19 cellular contexts compared by ENCODE assay signal in genomic region chr21:44330698-44331097, GRCh38. TPM values are rescaled to one million over a fixed set of nuclear protein-coding genes. Genes with fewer than 3 reads are reported as not detected.
DNase-seq lines count a peak whose midpoint lies in the region; ATAC-seq and TF ChIP-seq lines count a peak whose summit lies in the region.
"Had no signal": no experiment of that assay in that cellular context is flagged by ENCODE, and none has a peak within 500 bp of the region (broad histone marks: within the 10 kb centered on the region; RNA-seq: fewer than 3 reads in every experiment).

No MANE protein-coding gene starts in this region.

- no peaks in the 10 kb centered on the region for H3K79me2 ChIP-seq in OCI-LY7 (ENCODE audit: insufficient read depth, low read depth, low read length)

- H3K9me2 ChIP-seq in OCI-LY7 (ENCODE audit: insufficient read depth, low read length): no peaks in the 10 kb centered on the region

- peaks cover 44 to 98% (median 66%) of the 10 kb centered on the region in 11 experiments; a peak in 21 of 22 replicates for H4K20me1 ChIP-seq in BLaER1 treated with 17β-estradiol and CSF1 and Interleukin-3, amounts not matched to agents 10 nM and 100 nM
- no peaks in the 10 kb centered on the region for H4K20me1 ChIP-seq in OCI-LY7 (ENCODE audit: insufficient read depth, low read length)

- no peaks in the 10 kb centered on the region for H3K4me1 Mint-ChIP-seq in activated CD8-positive, alpha-beta T cell treated with anti-CD3 and anti-CD28 coated beads, Interleukin-2, amount 10 ng/mL, durations not matched to agents 7 days and 5 days (ENCODE audit: low read depth)
- no peaks in the 10 kb centered on the region for H3K4me1 Mint-ChIP-seq in activated CD8-positive, alpha-beta T cell treated with anti-CD3 and anti-CD28 coated beads for 36 hours (ENCODE audit: low read depth)
- no peaks in the 10 kb centered on the region for H3K4me1 Mint-ChIP-seq in stimulated activated effector memory CD8-positive, alpha-beta T cell treated with anti-CD3 and anti-CD28 coated beads, Interleukin-12 subunit alpha, Interleukin-12 subunit beta, amount 100 ng/mL, for 72 hours
- no peaks in the 10 kb centered on the region for H3K4me1 Mint-ChIP-seq in activated CD4-positive, alpha-beta memory T cell treated with anti-CD3 and anti-CD28 coated beads, Interleukin-2, amount 10 ng/mL, durations not matched to agents 7 days and 5 days

- no peak for TF ChIP-seq CTCF in activated CD8-positive, alpha-beta T cell treated with anti-CD3 and anti-CD28 coated beads for 36 hours (IDR thresholded peaks at IDR 0.05)
- TF ChIP-seq CTCF in OCI-LY7 (conservative IDR thresholded peaks at IDR 0.05; ENCODE audit: low read length) (peak; percentile 33; the same call in 1 of the 2 replicates), GM10248 (IDR thresholded peaks at IDR 0.05; ENCODE audit: control extremely low read depth, extremely low read depth, low read depth, missing control alignments) (no peak)

- peak overlapping the region in 6 of 11 experiments; percentile 17 to 44 (median 23); a peak in 4 of 22 replicates for H3K9ac ChIP-seq in BLaER1 treated with 17β-estradiol and CSF1 and Interleukin-3, amounts not matched to agents 10 nM and 100 nM

- intact Hi-C loops in activated CD8-positive, alpha-beta T cell treated with anti-CD3 and anti-CD28 coated beads for 36 hours (cut with micrococcal nuclease): no loop called here
- intact Hi-C loops in OCI-LY7 (cut with micrococcal nuclease; ENCODE audit: unreplicated experiment): no loop called here

- no peaks in the 10 kb centered on the region for H3K9me3 Mint-ChIP-seq in activated CD8-positive, alpha-beta T cell treated with anti-CD3 and anti-CD28 coated beads, Interleukin-2, amount 10 ng/mL, durations not matched to agents 7 days and 5 days (ENCODE audit: insufficient read depth)
- H3K9me3 Mint-ChIP-seq in activated CD8-positive, alpha-beta T cell treated with anti-CD3 and anti-CD28 coated beads for 36 hours: no peaks in the 10 kb centered on the region
- no peaks in the 10 kb centered on the region for H3K9me3 Mint-ChIP-seq in stimulated activated effector memory CD8-positive, alpha-beta T cell treated with anti-CD3 and anti-CD28 coated beads, Interleukin-12 subunit alpha, Interleukin-12 subunit beta, amount 100 ng/mL, for 72 hours
- H3K9me3 Mint-ChIP-seq in activated CD4-positive, alpha-beta memory T cell treated with anti-CD3 and anti-CD28 coated beads, Interleukin-2, amount 10 ng/mL, durations not matched to agents 7 days and 5 days: no peaks in the 10 kb centered on the region

- 0 out of 22 replicates have a peak overlapping the region, but pooled peaks of 3 of the 11 experiments have one; percentile 16 to 93 (median 92) for H3K4me2 ChIP-seq in BLaER1 treated with 17β-estradiol and CSF1 and Interleukin-3, amounts not matched to agents 10 nM and 100 nM
- no peak overlapping the region for H3K4me2 ChIP-seq in OCI-LY7 (ENCODE audit: low read length)

- CTCF ChIA-PET in activated CD8-positive, alpha-beta T cell treated with anti-CD3 and anti-CD28 coated beads, Interleukin-2, amount 10 ng/mL, durations not matched to agents 7 days and 5 days (lab: Charles Lee): no interaction called here
- CTCF ChIA-PET in activated CD8-positive, alpha-beta T cell treated with anti-CD3 and anti-CD28 coated beads for 36 hours (lab: Charles Lee): interaction anchor here (1.2 to 1.4 kb wide), 2 partner anchors 11 to 33 kb away, joined by 3 read pairs; no protein-coding TSS in a partner anchor
- CTCF ChIA-PET in OCI-LY7 (lab: Charles Lee; ENCODE audit: unreplicated experiment): no interaction called here
- CTCF ChIA-PET in GM10248 (lab: Yijun Ruan, JAX): no interaction called here
- CTCF ChIA-PET in activated CD4-positive, alpha-beta memory T cell treated with anti-CD3 and anti-CD28 coated beads, Interleukin-2, amount 10 ng/mL, durations not matched to agents 7 days and 5 days (lab: Charles Lee): no interaction called here

- BruUV-seq in OCI-LY7 (replicated peaks; lab: Mats Ljungman, UMichigan): no TSS peak

- no peaks in the 10 kb centered on the region for H3K27me3 Mint-ChIP-seq in activated CD8-positive, alpha-beta T cell treated with anti-CD3 and anti-CD28 coated beads, Interleukin-2, amount 10 ng/mL, durations not matched to agents 7 days and 5 days (ENCODE audit: low read depth)
- H3K27me3 Mint-ChIP-seq in activated CD8-positive, alpha-beta T cell treated with anti-CD3 and anti-CD28 coated beads for 36 hours: no peaks in the 10 kb centered on the region
- no peaks in the 10 kb centered on the region for H3K27me3 Mint-ChIP-seq in activated CD4-positive, alpha-beta memory T cell treated with anti-CD3 and anti-CD28 coated beads, Interleukin-2, amount 10 ng/mL, durations not matched to agents 7 days and 5 days

- no peak for DNase-seq in activated CD8-positive, alpha-beta T cell treated with anti-CD3 and anti-CD28 coated beads, Interleukin-2, amount 10 ng/mL, durations not matched to agents 7 days and 5 days
- DNase-seq in activated CD8-positive, alpha-beta T cell treated with anti-CD3 and anti-CD28 coated beads for 36 hours: no peak
- DNase-seq in OCI-LY7 (ENCODE audit: low spot score): no peak
- no peak for DNase-seq in stimulated activated effector memory CD8-positive, alpha-beta T cell treated with anti-CD3 and anti-CD28 coated beads, Interleukin-12 subunit alpha, Interleukin-12 subunit beta, amount 100 ng/mL, for 72 hours (ENCODE audit: low spot score in 2 of 2)
- DNase-seq in GM10248 (ENCODE audit: extremely low spot score): no peak
- no peak for DNase-seq in activated CD4-positive, alpha-beta memory T cell treated with anti-CD3 and anti-CD28 coated beads, Interleukin-2, amount 10 ng/mL, durations not matched to agents 7 days and 5 days
- DNase-seq in HuH-7.5 (ENCODE audit: low spot score): no peak
- DNase-seq: MM.1S, NCI-H1048, NCI-H1436, NCI-H187 treated with DMSO at 0.1 percent for 48 hours, NCI-H2107, NCI-H446 treated with DMSO at 0.1 percent for 48 hours, NCI-H526 treated with DMSO at 0.1 percent for 48 hours, PC-3, SHP77 had no signal

- no peak for ATAC-seq in activated CD8-positive, alpha-beta T cell treated with anti-CD3 and anti-CD28 coated beads, Interleukin-2, amount 10 ng/mL, durations not matched to agents 7 days and 5 days
- no peak for ATAC-seq in activated CD8-positive, alpha-beta T cell treated with anti-CD3 and anti-CD28 coated beads for 36 hours
- no peak for ATAC-seq in stimulated activated effector memory CD8-positive, alpha-beta T cell treated with anti-CD3 and anti-CD28 coated beads, Interleukin-12 subunit alpha, Interleukin-12 subunit beta, amount 100 ng/mL, for 72 hours
- ATAC-seq: GM12878 had no signal

- H3K27ac Mint-ChIP-seq in activated CD8-positive, alpha-beta T cell treated with anti-CD3 and anti-CD28 coated beads, Interleukin-2, amount 10 ng/mL, durations not matched to agents 7 days and 5 days: peak overlapping the region; percentile 25
- no peak overlapping the region for H3K27ac Mint-ChIP-seq in activated CD8-positive, alpha-beta T cell treated with anti-CD3 and anti-CD28 coated beads for 36 hours
- H3K27ac Mint-ChIP-seq in stimulated activated effector memory CD8-positive, alpha-beta T cell treated with anti-CD3 and anti-CD28 coated beads, Interleukin-12 subunit alpha, Interleukin-12 subunit beta, amount 100 ng/mL, for 72 hours: peak overlapping the region; percentile 29
- no peak overlapping the region for H3K27ac Mint-ChIP-seq in activated CD4-positive, alpha-beta memory T cell treated with anti-CD3 and anti-CD28 coated beads, Interleukin-2, amount 10 ng/mL, durations not matched to agents 7 days and 5 days

- peaks cover 4% of the 10 kb centered on the region for H3K36me3 Mint-ChIP-seq in activated CD8-positive, alpha-beta T cell treated with anti-CD3 and anti-CD28 coated beads, Interleukin-2, amount 10 ng/mL, durations not matched to agents 7 days and 5 days (ENCODE audit: low read depth)
- no peaks in the 10 kb centered on the region for H3K36me3 Mint-ChIP-seq in activated CD8-positive, alpha-beta T cell treated with anti-CD3 and anti-CD28 coated beads for 36 hours (ENCODE audit: low read depth)
- H3K36me3 Mint-ChIP-seq in stimulated activated effector memory CD8-positive, alpha-beta T cell treated with anti-CD3 and anti-CD28 coated beads, Interleukin-12 subunit alpha, Interleukin-12 subunit beta, amount 100 ng/mL, for 72 hours: peaks cover 62% of the 10 kb centered on the region
- H3K36me3 Mint-ChIP-seq in activated CD4-positive, alpha-beta memory T cell treated with anti-CD3 and anti-CD28 coated beads, Interleukin-2, amount 10 ng/mL, durations not matched to agents 7 days and 5 days (ENCODE audit: low read depth): peaks cover 6% of the 10 kb centered on the region

- no peak overlapping the region for H3K4me3 Mint-ChIP-seq in activated CD8-positive, alpha-beta T cell treated with anti-CD3 and anti-CD28 coated beads, Interleukin-2, amount 10 ng/mL, durations not matched to agents 7 days and 5 days
- no peak overlapping the region for H3K4me3 Mint-ChIP-seq in activated CD8-positive, alpha-beta T cell treated with anti-CD3 and anti-CD28 coated beads for 36 hours
- H3K4me3 Mint-ChIP-seq in stimulated activated effector memory CD8-positive, alpha-beta T cell treated with anti-CD3 and anti-CD28 coated beads, Interleukin-12 subunit alpha, Interleukin-12 subunit beta, amount 100 ng/mL, for 72 hours: no peak overlapping the region
- H3K4me3 Mint-ChIP-seq in activated CD4-positive, alpha-beta memory T cell treated with anti-CD3 and anti-CD28 coated beads, Interleukin-2, amount 10 ng/mL, durations not matched to agents 7 days and 5 days: no peak overlapping the region

- peak overlapping the region in 4 of 11 experiments; percentile 14 to 75 (median 32); a peak in 3 of 22 replicates for H3K27ac ChIP-seq in BLaER1 treated with 17β-estradiol and CSF1 and Interleukin-3, amounts not matched to agents 10 nM and 100 nM
- H3K27ac ChIP-seq in OCI-LY7 (ENCODE audit: low read depth, low read length, poor library complexity, severe bottlenecking): no peak overlapping the region

- POLR2A ChIA-PET in activated CD8-positive, alpha-beta T cell treated with anti-CD3 and anti-CD28 coated beads, Interleukin-2, amount 10 ng/mL, durations not matched to agents 7 days and 5 days (lab: Charles Lee): no interaction called here
- POLR2A ChIA-PET in activated CD8-positive, alpha-beta T cell treated with anti-CD3 and anti-CD28 coated beads for 36 hours (lab: Charles Lee): interaction anchor here (1.1 to 1.7 kb wide), 5 partner anchors 11 to 81 kb away, joined by 3 to 5 read pairs (median 4); partner anchors contain the start of gene TRPM2
- POLR2A ChIA-PET in OCI-LY7 (lab: Charles Lee): no interaction called here
- POLR2A ChIA-PET in GM10248 (lab: Yijun Ruan, JAX): no interaction called here
- POLR2A ChIA-PET in activated CD4-positive, alpha-beta memory T cell treated with anti-CD3 and anti-CD28 coated beads, Interleukin-2, amount 10 ng/mL, durations not matched to agents 7 days and 5 days (lab: Charles Lee): interaction anchor here (1.4 kb wide), 3 partner anchors 10 to 12 kb away, joined by 3 to 4 read pairs (median 3); no protein-coding TSS in a partner anchor

- H3K4me3 ChIP-seq in BLaER1 treated with 17β-estradiol and CSF1 and Interleukin-3, amounts not matched to agents 10 nM and 100 nM: no peak overlapping the region
- H3K4me3 ChIP-seq in OCI-LY7 (ENCODE audit: low read depth, low read length, poor library complexity, severe bottlenecking): no peak overlapping the region
- H3K4me3 ChIP-seq: GM12878 had no signal

- peaks cover 13 to 38% (median 20%) of the 10 kb centered on the region in 11 experiments; a peak in 20 of 22 replicates for H3K36me3 ChIP-seq in BLaER1 treated with 17β-estradiol and CSF1 and Interleukin-3, amounts not matched to agents 10 nM and 100 nM
- H3K36me3 ChIP-seq in OCI-LY7 (ENCODE audit: insufficient read depth, low read length): 0 out of 2 replicates have a peak, but pooled peaks cover 3% of the 10 kb centered on the region

- H3K27me3 ChIP-seq in BLaER1 treated with 17β-estradiol and CSF1 and Interleukin-3, amounts not matched to agents 10 nM and 100 nM: no peaks in the 10 kb centered on the region

- peaks cover 41 to 97% (median 90%) of the 10 kb centered on the region in 10 experiments for H3K4me1 ChIP-seq in BLaER1 treated with 17β-estradiol and CSF1 and Interleukin-3, amounts not matched to agents 10 nM and 100 nM
- H3K4me1 ChIP-seq in OCI-LY7 (ENCODE audit: insufficient read depth, low read length, poor library complexity, severe bottlenecking): no peaks in the 10 kb centered on the region

- no peak overlapping the region for H2AFZ ChIP-seq in OCI-LY7 (ENCODE audit: low read length)

- H3K9me3 ChIP-seq in BLaER1 treated with 17β-estradiol and CSF1 and Interleukin-3, amounts not matched to agents 10 nM and 100 nM (replicated peaks in 1 of 11): no peaks in the 10 kb centered on the region
- no peaks in the 10 kb centered on the region for H3K9me3 ChIP-seq in OCI-LY7 (ENCODE audit: low read length)

RNA-seq across cellular contexts. Expression of gene CFAP410, which starts 8.5 kb away (rescaled TPM):
- total RNA-seq in activated CD8-positive, alpha-beta T cell treated with anti-CD3 and anti-CD28 coated beads, Interleukin-2, amount 10 ng/mL, durations not matched to agents 7 days and 5 days: 10 to 100 TPM; 16.8 to 17.4 TPM
- total RNA-seq in activated CD8-positive, alpha-beta T cell treated with anti-CD3 and anti-CD28 coated beads for 36 hours: 10 to 100 TPM; 17.2 TPM
- total RNA-seq in OCI-LY7 (2014; rRNA removed; shearing (Covaris generic)): 11.9 and 20.6 TPM in 2 replicates
- 15.0 and 15.1 TPM in 2 replicates for total RNA-seq in OCI-LY7 (2022)
- 10 to 100 TPM; 14.2 to 15.5 TPM for total RNA-seq in activated CD4-positive, alpha-beta memory T cell treated with anti-CD3 and anti-CD28 coated beads, Interleukin-2, amount 10 ng/mL, durations not matched to agents 7 days and 5 days

RNA-seq across cellular contexts. Expression of gene TRPM2, which starts 22.7 kb away (rescaled TPM):
- 10 to 100 TPM; 35.6 to 40.9 TPM for total RNA-seq in activated CD8-positive, alpha-beta T cell treated with anti-CD3 and anti-CD28 coated beads, Interleukin-2, amount 10 ng/mL, durations not matched to agents 7 days and 5 days
- 1 to 10 TPM; 2.6 to 3.7 TPM for total RNA-seq in activated CD8-positive, alpha-beta T cell treated with anti-CD3 and anti-CD28 coated beads for 36 hours
- total RNA-seq in OCI-LY7 (2014; rRNA removed; shearing (Covaris generic)): 1.8 and 2.8 TPM in 2 replicates
- 3.8 and 7.1 TPM in 2 replicates for total RNA-seq in OCI-LY7 (2022)
- total RNA-seq in activated CD4-positive, alpha-beta memory T cell treated with anti-CD3 and anti-CD28 coated beads, Interleukin-2, amount 10 ng/mL, durations not matched to agents 7 days and 5 days: 10 to 100 TPM; 13.7 to 14.8 TPM

RNA-seq across cellular contexts. Expression of gene PFKL, which starts 30.8 kb away (rescaled TPM):
- 100 to 1,000 TPM; 191 to 199 TPM for total RNA-seq in activated CD8-positive, alpha-beta T cell treated with anti-CD3 and anti-CD28 coated beads, Interleukin-2, amount 10 ng/mL, durations not matched to agents 7 days and 5 days
- total RNA-seq in activated CD8-positive, alpha-beta T cell treated with anti-CD3 and anti-CD28 coated beads for 36 hours: 100 to 1,000 TPM; 188 to 200 TPM
- total RNA-seq in OCI-LY7 (2014; rRNA removed; shearing (Covaris generic)): 102 and 111 TPM in 2 replicates
- total RNA-seq in OCI-LY7 (2022): 123 and 128 TPM in 2 replicates
- total RNA-seq in activated CD4-positive, alpha-beta memory T cell treated with anti-CD3 and anti-CD28 coated beads, Interleukin-2, amount 10 ng/mL, durations not matched to agents 7 days and 5 days: 100 to 1,000 TPM; 218 to 221 TPM

RNA-seq across cellular contexts. Expression of gene AIRE, which starts 45.0 kb away (rescaled TPM):
- total RNA-seq in activated CD8-positive, alpha-beta T cell treated with anti-CD3 and anti-CD28 coated beads, Interleukin-2, amount 10 ng/mL, durations not matched to agents 7 days and 5 days: not detected
- total RNA-seq in activated CD8-positive, alpha-beta T cell treated with anti-CD3 and anti-CD28 coated beads for 36 hours: not detected
- not detected in 2 replicates for total RNA-seq in OCI-LY7 (2014; rRNA removed; shearing (Covaris generic))
- total RNA-seq in OCI-LY7 (2022): not detected in 2 replicates
- total RNA-seq in activated CD4-positive, alpha-beta memory T cell treated with anti-CD3 and anti-CD28 coated beads, Interleukin-2, amount 10 ng/mL, durations not matched to agents 7 days and 5 days: under 1 TPM; 0.48 to 0.58 TPM
- total RNA-seq: PC-3, RPMI7951 had no signal

Comparison
In these comparisons a context has a peak if more than half of its experiments do, and no peak if none do; other contexts are left out.
1. H3K27ac Mint-ChIP-seq: peak in activated CD8-positive, alpha-beta T cell treated with anti-CD3 and anti-CD28 coated beads, Interleukin-2, amount 10 ng/mL, durations not matched to agents 7 days and 5 days (single experiment) and stimulated activated effector memory CD8-positive, alpha-beta T cell treated with anti-CD3 and anti-CD28 coated beads, Interleukin-12 subunit alpha, Interleukin-12 subunit beta, amount 100 ng/mL, for 72 hours (single experiment); none in activated CD8-positive, alpha-beta T cell treated with anti-CD3 and anti-CD28 coated beads for 36 hours (single experiment) and activated CD4-positive, alpha-beta memory T cell treated with anti-CD3 and anti-CD28 coated beads, Interleukin-2, amount 10 ng/mL, durations not matched to agents 7 days and 5 days (single experiment).
2. POLR2A ChIA-PET loops: an anchor here in activated CD8-positive, alpha-beta T cell treated with anti-CD3 and anti-CD28 coated beads for 36 hours (1.1 to 1.7 kb wide) and activated CD4-positive, alpha-beta memory T cell treated with anti-CD3 and anti-CD28 coated beads, Interleukin-2, amount 10 ng/mL, durations not matched to agents 7 days and 5 days (1.4 kb wide); none called in activated CD8-positive, alpha-beta T cell treated with anti-CD3 and anti-CD28 coated beads, Interleukin-2, amount 10 ng/mL, durations not matched to agents 7 days and 5 days, OCI-LY7 and GM10248.